ENCODE assay signal across 9 cellular contexts in genomic region chr5:177491429-177491945, GRCh38. TPM values are rescaled to one million over a fixed set of nuclear protein-coding genes. Genes with fewer than 3 reads are reported as not detected.
DNase-seq lines count a peak whose midpoint lies in the region; ATAC-seq, FAIRE-seq and TF ChIP-seq lines count a peak whose summit lies in the region.
"Had no signal": no experiment of that assay in that cellular context is flagged by ENCODE, and none has a peak within 500 bp of the region (broad histone marks: within the 10 kb centered on the region; RNA-seq: fewer than 3 reads in every experiment).

No MANE protein-coding gene starts in this region.

- no peak overlapping the region for H3K4me3 Mint-ChIP-seq in activated naive CD4-positive, alpha-beta T cell treated with anti-CD3 and anti-CD28 coated beads, Interleukin-2, amount 10 ng/mL, durations not matched to agents 7 days and 5 days
- H3K4me3 Mint-ChIP-seq: central memory CD8-positive, alpha-beta T cell had no signal

- H3K9ac ChIP-seq in endothelial cell of umbilical vein (replicated peaks; ENCODE audit: extremely low read depth, insufficient read depth, low read length): no peak overlapping the region

- peaks cover 46% of the 10 kb centered on the region for H3K79me2 ChIP-seq in endothelial cell of umbilical vein (ENCODE audit: control insufficient read depth, insufficient read depth, low read length)

- peak; percentile 64 for FAIRE-seq in endothelial cell of umbilical vein (lab: Jason Lieb, UNC)

- peaks cover 21% of the 10 kb centered on the region for H3K36me3 Mint-ChIP-seq in activated naive CD4-positive, alpha-beta T cell treated with anti-CD3 and anti-CD28 coated beads, Interleukin-2, amount 10 ng/mL, durations not matched to agents 7 days and 5 days

- TF ChIP-seq CTCF in Panc1 (IDR thresholded peaks at IDR 0.05) (peak; percentile 99), endothelial cell of umbilical vein (IDR thresholded peaks at IDR 0.05; ENCODE audit: extremely low read depth in 1 of 2, insufficient read depth in 1 of 2, low read depth in 1 of 2, low read length in 2 of 2) (peak; percentile 97 to 99), retinal pigment epithelial cell (conservative IDR thresholded peaks at IDR 0.05; ENCODE audit: low read depth, low read length) (peak; percentile 69)

- no peaks in the 10 kb centered on the region for H3K27me3 Mint-ChIP-seq in activated naive CD4-positive, alpha-beta T cell treated with anti-CD3 and anti-CD28 coated beads, Interleukin-2, amount 10 ng/mL, durations not matched to agents 7 days and 5 days
- H3K27me3 Mint-ChIP-seq: central memory CD8-positive, alpha-beta T cell had no signal

- no peaks in the 10 kb centered on the region for H3K9me3 Mint-ChIP-seq in activated naive CD4-positive, alpha-beta T cell treated with anti-CD3 and anti-CD28 coated beads, Interleukin-2, amount 10 ng/mL, durations not matched to agents 7 days and 5 days
- H3K9me3 Mint-ChIP-seq: central memory CD8-positive, alpha-beta T cell had no signal

- H3K4me3 ChIP-seq in Panc1 (ENCODE audit: low read depth in 2 of 2, low read length in 2 of 2) (no peak overlapping the region), endothelial cell of umbilical vein (replicated peaks in 1 of 3; ENCODE audit: insufficient read depth in 1 of 3, low read depth in 1 of 3, low read length in 3 of 3) (no peak overlapping the region), retinal pigment epithelial cell (ENCODE audit: low read length) (no peak overlapping the region)

- H3K27ac Mint-ChIP-seq in activated naive CD4-positive, alpha-beta T cell treated with anti-CD3 and anti-CD28 coated beads, Interleukin-2, amount 10 ng/mL, durations not matched to agents 7 days and 5 days: no peak overlapping the region

- DNase-seq in activated naive CD4-positive, alpha-beta T cell treated with anti-CD3 and anti-CD28 coated beads, Interleukin-2, amount 10 ng/mL, durations not matched to agents 7 days and 5 days: peak; percentile 46
- no peak for DNase-seq in activated naive CD4-positive, alpha-beta T cell (lab: John Stamatoyannopoulos, UW)
- DNase-seq in Panc1 (ENCODE audit: low read depth, low spot score) (no peak), endothelial cell of umbilical vein (ENCODE audit: low read depth, low spot score) (peak; percentile 79), retinal pigment epithelial cell (ENCODE audit: low read depth) (no peak), cerebellar nuclear complex (lab: John Stamatoyannopoulos, UW) (no peak)

- H3K9me3 ChIP-seq in Panc1 (ENCODE audit: control insufficient read depth, insufficient read depth, low read depth, low read length) (no peaks in the 10 kb centered on the region), endothelial cell of umbilical vein (replicated peaks; ENCODE audit: control insufficient read depth, insufficient read depth, low read length) (no peaks in the 10 kb centered on the region)

- POLR2A ChIA-PET in Panc1 (lab: Charles Lee) (no interaction called here), endothelial cell of umbilical vein (lab: Charles Lee) (no interaction called here)

- H3K4me1 ChIP-seq in Panc1 (ENCODE audit: control insufficient read depth, insufficient read depth, low read length): peaks cover 30% of the 10 kb centered on the region
- H3K4me1 ChIP-seq in endothelial cell of umbilical vein (ENCODE audit: control insufficient read depth, extremely low read depth, insufficient read depth, low read length): peaks cover 50% of the 10 kb centered on the region

- H2AFZ ChIP-seq in endothelial cell of umbilical vein (ENCODE audit: low read depth, low read length): no peak overlapping the region

- intact Hi-C loops in Panc1 (cut with micrococcal nuclease; ENCODE audit: unreplicated experiment) (no loop called here), endothelial cell of umbilical vein (cut with micrococcal nuclease) (loop anchor here (1.0 to 10.0 kb wide), 3 partner anchors 10 to 957 kb away; partner anchors contain the start of genes N4BP3 and RNF44)

- BruUV-seq in Panc1 (replicated peaks; lab: Mats Ljungman, UMichigan): no TSS peak
- BruUV-seq in endothelial cell of umbilical vein (replicated peaks; lab: Mats Ljungman, UMichigan): no TSS peak

- dilution Hi-C loops in endothelial cell of umbilical vein (cut with MboI; ENCODE audit: extremely low pct_ligation_motif_present, low sequenced_read_pairs): no loop called here

- H4K20me1 ChIP-seq in endothelial cell of umbilical vein (replicated peaks; ENCODE audit: control insufficient read depth, extremely low read depth, insufficient read depth, low read length): no peaks in the 10 kb centered on the region

- no peaks in the 10 kb centered on the region for H3K27me3 ChIP-seq in Panc1 (ENCODE audit: control insufficient read depth, insufficient read depth, low read length)
- no peaks in the 10 kb centered on the region for H3K27me3 ChIP-seq in endothelial cell of umbilical vein (ENCODE audit: control insufficient read depth in 2 of 2, insufficient read depth in 2 of 2, low read length in 2 of 2)

- H3K36me3 ChIP-seq in Panc1 (ENCODE audit: control insufficient read depth, insufficient read depth, low read length) (peaks cover 3% of the 10 kb centered on the region; the same call in 1 of the 2 replicates), endothelial cell of umbilical vein (ENCODE audit: control insufficient read depth in 2 of 2, extremely low read depth in 1 of 2, insufficient read depth in 2 of 2, low read length in 2 of 2) (peaks cover 22 to 38% of the 10 kb centered on the region in 2 experiments)

- peak; percentile 51 for TF ChIP-seq POLR2A in endothelial cell of umbilical vein (IDR thresholded peaks at IDR 0.05; ENCODE audit: low read depth, low read length)

- in situ Hi-C loops in Panc1 (cut with HindIII; ENCODE audit: low pct_unique_long_range_greater_than_20kb, low sequenced_read_pairs): no loop called here

- no peak overlapping the region for H3K27ac ChIP-seq in Panc1 (ENCODE audit: low read length)
- H3K27ac ChIP-seq in endothelial cell of umbilical vein (ENCODE audit: insufficient read depth, low read depth, low read length): no peak overlapping the region

- peaks cover 25% of the 10 kb centered on the region for H3K4me1 Mint-ChIP-seq in activated naive CD4-positive, alpha-beta T cell treated with anti-CD3 and anti-CD28 coated beads, Interleukin-2, amount 10 ng/mL, durations not matched to agents 7 days and 5 days

- H3K9me1 ChIP-seq in endothelial cell of umbilical vein (replicated peaks; ENCODE audit: control insufficient read depth, extremely low read depth, insufficient read depth, low read length): no peaks in the 10 kb centered on the region

- CTCF ChIA-PET in activated naive CD4-positive, alpha-beta T cell treated with anti-CD3 and anti-CD28 coated beads, Interleukin-2, amount 10 ng/mL, durations not matched to agents 7 days and 5 days (lab: Charles Lee): interaction anchor here (1.5 to 1.8 kb wide), 2 partner anchors 9 to 13 kb away, joined by 5 to 6 read pairs; no protein-coding TSS in a partner anchor
- CTCF ChIA-PET in Panc1 (lab: Charles Lee): interaction anchor here (0.7 to 1.3 kb wide), 2 partner anchors 9 to 11 kb away, joined by 3 to 7 read pairs; no protein-coding TSS in a partner anchor
- CTCF ChIA-PET in endothelial cell of umbilical vein (lab: Charles Lee): interaction anchor here (0.7 to 5.3 kb wide), 5 partner anchors 10 to 19 kb away, joined by 3 to 58 read pairs (median 6); partner anchors contain the start of gene DOK3

- H3K4me2 ChIP-seq in endothelial cell of umbilical vein (ENCODE audit: insufficient read depth, low read length): no peak overlapping the region

- ATAC-seq in Panc1 (peak; percentile 79), HG03378 (IDR thresholded peaks at IDR 0.05; ENCODE audit: unreplicated experiment) (no peak), HG03342 (IDR thresholded peaks at IDR 0.05; ENCODE audit: unreplicated experiment) (no peak)

RNA-seq across cellular contexts. Expression of gene PDLIM7, which starts 5.9 kb away (rescaled TPM):
- 62.9 TPM for total RNA-seq in Panc1 (2021; ENCODE audit: unreplicated experiment)
- 56.8 TPM for polyA plus RNA-seq in Panc1 (2012; ENCODE audit: insufficient read length)
- total RNA-seq in endothelial cell of umbilical vein: 318 and 371 TPM in 2 replicates
- polyA plus RNA-seq in endothelial cell of umbilical vein: 314 and 418 TPM in 2 replicates
- polyA plus RNA-seq in endothelial cell of umbilical vein (2011; cell fraction: cytosol; rRNA removed): 181 and 257 TPM in 2 replicates
- 815 and 843 TPM in 2 replicates for polyA plus RNA-seq in endothelial cell of umbilical vein (2011; cell fraction: nucleus; rRNA removed)
- 179 and 248 TPM in 2 replicates for polyA plus RNA-seq in endothelial cell of umbilical vein (2012)
- 120 and 143 TPM in 2 replicates for polyA minus RNA-seq in endothelial cell of umbilical vein
- polyA minus RNA-seq in endothelial cell of umbilical vein (2011; cell fraction: cytosol; rRNA and poly(A)+ RNA removed): 25.4 TPM
- polyA minus RNA-seq in endothelial cell of umbilical vein (2011; cell fraction: nucleus; rRNA and poly(A)+ RNA removed): 136 and 281 TPM in 2 replicates

RNA-seq across cellular contexts. Expression of gene DBN1, which starts 18.1 kb away (rescaled TPM):
- 195 TPM for total RNA-seq in Panc1 (2021; ENCODE audit: unreplicated experiment)
- polyA plus RNA-seq in Panc1 (2012; ENCODE audit: insufficient read length): 379 TPM
- 310 and 336 TPM in 2 replicates for total RNA-seq in endothelial cell of umbilical vein
- polyA plus RNA-seq in endothelial cell of umbilical vein: 198 and 267 TPM in 2 replicates
- 95.2 and 108 TPM in 2 replicates for polyA plus RNA-seq in endothelial cell of umbilical vein (2011; cell fraction: cytosol; rRNA removed)
- 848 and 1,132 TPM in 2 replicates for polyA plus RNA-seq in endothelial cell of umbilical vein (2011; cell fraction: nucleus; rRNA removed)
- 185 and 211 TPM in 2 replicates for polyA plus RNA-seq in endothelial cell of umbilical vein (2012)
- 158 and 165 TPM in 2 replicates for polyA minus RNA-seq in endothelial cell of umbilical vein
- polyA minus RNA-seq in endothelial cell of umbilical vein (2011; cell fraction: cytosol; rRNA and poly(A)+ RNA removed): 9.4 TPM
- 135 and 363 TPM in 2 replicates for polyA minus RNA-seq in endothelial cell of umbilical vein (2011; cell fraction: nucleus; rRNA and poly(A)+ RNA removed)

RNA-seq across cellular contexts. Expression of gene DOK3, which starts 18.1 kb away (rescaled TPM):
- 12.4 TPM for total RNA-seq in Panc1 (2021; ENCODE audit: unreplicated experiment)
- polyA plus RNA-seq in Panc1 (2012; ENCODE audit: insufficient read length): 11.9 TPM
- 5.3 and 8.1 TPM in 2 replicates for total RNA-seq in endothelial cell of umbilical vein
- 4.8 and 5.1 TPM in 2 replicates for polyA plus RNA-seq in endothelial cell of umbilical vein
- 1.5 and 2.4 TPM in 2 replicates for polyA plus RNA-seq in endothelial cell of umbilical vein (2011; cell fraction: cytosol; rRNA removed)
- 14.5 and 14.8 TPM in 2 replicates for polyA plus RNA-seq in endothelial cell of umbilical vein (2011; cell fraction: nucleus; rRNA removed)
- 1.1 and 1.5 TPM in 2 replicates for polyA plus RNA-seq in endothelial cell of umbilical vein (2012)
- 3.6 and 5.2 TPM in 2 replicates for polyA minus RNA-seq in endothelial cell of umbilical vein
- not detected for polyA minus RNA-seq in endothelial cell of umbilical vein (2011; cell fraction: cytosol; rRNA and poly(A)+ RNA removed)
- 6.3 TPM in 2 replicates for polyA minus RNA-seq in endothelial cell of umbilical vein (2011; cell fraction: nucleus; rRNA and poly(A)+ RNA removed)

RNA-seq across cellular contexts. Expression of gene DDX41, which starts 25.3 kb away (rescaled TPM):
- total RNA-seq in Panc1 (2021; ENCODE audit: unreplicated experiment) (111 TPM), endothelial cell of umbilical vein (86.4 and 103 TPM in 2 replicates)
- polyA plus RNA-seq in Panc1 (2012; ENCODE audit: insufficient read length): 259 TPM
- 118 and 127 TPM in 2 replicates for polyA plus RNA-seq in endothelial cell of umbilical vein
- polyA plus RNA-seq in endothelial cell of umbilical vein (2011; cell fraction: cytosol; rRNA removed): 130 and 134 TPM in 2 replicates
- polyA plus RNA-seq in endothelial cell of umbilical vein (2011; cell fraction: nucleus; rRNA removed): 298 and 329 TPM in 2 replicates
- 68.8 and 73.0 TPM in 2 replicates for polyA plus RNA-seq in endothelial cell of umbilical vein (2012)
- polyA minus RNA-seq in endothelial cell of umbilical vein: 89.2 and 94.8 TPM in 2 replicates
- 94.3 TPM for polyA minus RNA-seq in endothelial cell of umbilical vein (2011; cell fraction: cytosol; rRNA and poly(A)+ RNA removed)
- polyA minus RNA-seq in endothelial cell of umbilical vein (2011; cell fraction: nucleus; rRNA and poly(A)+ RNA removed): 57.6 and 60.5 TPM in 2 replicates

RNA-seq across cellular contexts. Expression of gene PRR7, which starts 44.9 kb away (rescaled TPM):
- total RNA-seq in Panc1 (2021; ENCODE audit: unreplicated experiment) (39.2 TPM), endothelial cell of umbilical vein (5.7 and 6.5 TPM in 2 replicates)
- 61.1 TPM for polyA plus RNA-seq in Panc1 (2012; ENCODE audit: insufficient read length)
- 6.6 and 10.5 TPM in 2 replicates for polyA plus RNA-seq in endothelial cell of umbilical vein
- 1.9 and 4.7 TPM in 2 replicates for polyA plus RNA-seq in endothelial cell of umbilical vein (2011; cell fraction: cytosol; rRNA removed)
- 1.9 and 2.6 TPM in 2 replicates for polyA plus RNA-seq in endothelial cell of umbilical vein (2011; cell fraction: nucleus; rRNA removed)
- 2.6 and 4.7 TPM in 2 replicates for polyA plus RNA-seq in endothelial cell of umbilical vein (2012)
- 0.38 and 0.63 TPM in 2 replicates for polyA minus RNA-seq in endothelial cell of umbilical vein
- 6.8 TPM for polyA minus RNA-seq in endothelial cell of umbilical vein (2011; cell fraction: cytosol; rRNA and poly(A)+ RNA removed)
- 0.53 and 1.8 TPM in 2 replicates for polyA minus RNA-seq in endothelial cell of umbilical vein (2011; cell fraction: nucleus; rRNA and poly(A)+ RNA removed)

Comparison
In these comparisons a context has a peak if more than half of its experiments do, and no peak if none do; other contexts are left out.
1. DNase-seq: peak in activated naive CD4-positive, alpha-beta T cell treated with anti-CD3 and anti-CD28 coated beads, Interleukin-2, amount 10 ng/mL, durations not matched to agents 7 days and 5 days (single experiment) and endothelial cell of umbilical vein (single experiment); none in activated naive CD4-positive, alpha-beta T cell (0 of 4), Panc1 (single experiment), retinal pigment epithelial cell (single experiment) and cerebellar nuclear complex (0 of 2).
2. Peak in every context shown above with its lines, with median percentiles within 50 percentile points of each other: CTCF ChIP-seq.